ENCODE assay signal across 8 cellular contexts in the genomic region with DNA sequence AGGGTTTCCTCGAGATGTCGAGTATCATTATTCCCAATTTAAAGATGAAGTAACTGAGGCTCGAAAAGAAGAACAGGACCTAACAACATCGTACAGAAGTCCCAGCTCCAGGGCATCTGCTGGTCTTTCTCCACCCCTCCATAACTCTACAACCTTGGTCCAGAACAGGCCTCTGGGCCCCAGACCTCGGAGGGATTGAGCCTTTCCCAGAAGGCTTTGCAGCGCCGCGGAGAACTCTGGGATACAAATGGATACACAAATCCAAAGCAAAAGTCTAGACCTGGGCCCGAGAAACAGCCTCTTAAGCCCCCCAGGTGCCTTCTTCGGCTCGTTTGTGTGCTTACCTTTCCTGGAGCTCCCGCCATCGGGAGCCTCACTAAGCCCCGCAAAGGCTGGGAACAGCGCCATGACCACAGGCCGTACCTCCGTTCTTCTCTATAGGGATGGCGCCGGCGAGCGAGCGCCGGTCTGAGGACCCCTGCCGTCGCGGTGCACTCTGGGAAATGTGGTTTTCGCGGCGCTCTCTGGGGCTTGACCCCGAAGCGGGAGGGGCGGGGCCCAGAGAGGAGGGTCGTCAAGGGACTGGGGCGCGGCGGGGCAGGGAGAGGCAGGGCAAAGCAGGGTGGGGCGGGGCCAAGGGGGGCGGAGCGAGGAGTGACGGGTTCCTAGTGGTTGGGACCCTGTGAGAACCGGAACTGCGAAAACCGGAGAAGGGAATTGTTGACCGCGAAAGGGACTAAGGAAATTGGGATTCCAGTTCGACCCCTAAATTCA. TPM values are rescaled to one million over a fixed set of nuclear protein-coding genes. Genes with fewer than 3 reads are reported as not detected.
DNase-seq lines count a peak whose midpoint lies in the region; ATAC-seq and TF ChIP-seq lines count a peak whose summit lies in the region.

Gene NRDE2 (minus strand): TSS at position 445 of the 774 bp plus-strand sequence. CDS start 37 bp downstream, at position 408.

- no peaks in the 10 kb centered on the region for H3K27me3 ChIP-seq in PC-3 (ENCODE audit: low read length)

- H4K20me1 ChIP-seq in PC-3 (ENCODE audit: low read length) = no peaks in the 10 kb centered on the region

- CTCF ChIA-PET in PC-3 (lab: Charles Lee) = no interaction called here

- DNase-seq in DMS53 (lab: John Stamatoyannopoulos, UW) (peak; percentile 98), PC-3 (peak; percentile 96), activated T-cell treated with anti-CD3 and anti-CD28 coated beads for 4 hours (peak; percentile 96), epithelial cell of prostate (ENCODE audit: low read depth, low spot score) (peak; percentile 46), mucosa of descending colon (peak; percentile 100)
- DNase-seq in Jurkat, Clone E6-1 (ENCODE audit: low read depth, low spot score) = peak; percentile 89
- DNase-seq in stimulated activated CD8-positive, alpha-beta memory T cell treated with anti-CD3 and anti-CD28 coated beads, Interleukin-4, amount 100 ng/mL, for 1 hour (ENCODE audit: low read depth in 2 of 2, low spot score in 1 of 2) = peak; percentile 86 to 89

- peaks cover 49% of the 10 kb centered on the region for H3K79me2 ChIP-seq in PC-3 (ENCODE audit: low read length)

- intact Hi-C loops in PC-3 (cut with micrococcal nuclease) = no loop called here
- intact Hi-C loops in mucosa of descending colon (cut with DNase I, micrococcal nuclease) = no loop called here

- peak within 1 kb of the TSS; percentile 95 for H3K9ac ChIP-seq in PC-3 (ENCODE audit: low read length)

- H3K4me3 ChIP-seq in Jurkat, Clone E6-1 (ENCODE audit: low read length) = peak within 1 kb of the TSS; percentile 86
- peak within 1 kb of the TSS; percentile 82 for H3K4me3 ChIP-seq in PC-3 (ENCODE audit: low read length)
- H3K4me3 ChIP-seq in mucosa of descending colon = peak within 1 kb of the TSS; percentile 35

- peak within 1 kb of the TSS; percentile 98 for H2AFZ ChIP-seq in PC-3 (ENCODE audit: low read length)

- H3K36me3 ChIP-seq in PC-3 (ENCODE audit: low read depth, low read length) (no peaks in the 10 kb centered on the region), mucosa of descending colon (ENCODE audit: low read depth) (no peaks in the 10 kb centered on the region)

- peak within 1 kb of the TSS; percentile 92 for H3K4me2 ChIP-seq in PC-3 (ENCODE audit: low read length)

- BruUV-seq in PC-3 (replicated peaks; lab: Mats Ljungman, UMichigan) = TSS peak; percentile 75

- ATAC-seq in GM21717 (IDR thresholded peaks at IDR 0.05; ENCODE audit: unreplicated experiment) (peak; percentile 95), PC-3 (peak; percentile 95), mucosa of descending colon (peak; percentile 100)

- TF ChIP-seq CTCF in PC-3 (conservative IDR thresholded peaks at IDR 0.05; ENCODE audit: low read depth, low read length) (no peak), mucosa of descending colon (IDR thresholded peaks at IDR 0.05) (no peak)

- POLR2A ChIA-PET in PC-3 (lab: Charles Lee; ENCODE audit: unreplicated experiment) = no interaction called here

- no peaks in the 10 kb centered on the region for H3K9me2 ChIP-seq in PC-3 (replicated peaks; ENCODE audit: low read length)

- no peaks in the 10 kb centered on the region for H3F3A ChIP-seq in PC-3 (ENCODE audit: low read length, unreplicated experiment)

- H3K27ac ChIP-seq in PC-3 (ENCODE audit: low read length) (peak within 1 kb of the TSS; percentile 59), epithelial cell of prostate (peak within 1 kb of the TSS; percentile 63)

- no peaks in the 10 kb centered on the region for H3K9me3 ChIP-seq in PC-3 (ENCODE audit: low read length)
- no peaks in the 10 kb centered on the region for H3K9me3 ChIP-seq in mucosa of descending colon

- H3K4me1 ChIP-seq in PC-3 (ENCODE audit: insufficient read depth, low read length) (peaks cover 15% of the 10 kb centered on the region), mucosa of descending colon (ENCODE audit: low read depth) (peaks cover 12% of the 10 kb centered on the region)

RNA-seq across cellular contexts. Expression of gene NRDE2, which starts in this region (rescaled TPM):
- 20.1 TPM for polyA plus RNA-seq in Jurkat, Clone E6-1 (2012; ENCODE audit: insufficient read depth, insufficient read length)
- 18.3 and 29.5 TPM in 2 replicates for total RNA-seq in PC-3 (2014; rRNA removed)
- total RNA-seq in mucosa of descending colon = 10 to 100 TPM; 23.0 to 31.5 (median 26.1) TPM

Comparison
In these comparisons a context has a peak if more than half of its experiments do, and no peak if none do; other contexts are left out.
1. Peak in every context shown above with its lines: DNase-seq, ATAC-seq, H3K4me3 ChIP-seq and H3K27ac ChIP-seq.
2. DNase-seq: peak in every context shown above with its lines; median percentile 100 in mucosa of descending colon; 98 in DMS53; 96 in PC-3; 96 in activated T-cell treated with anti-CD3 and anti-CD28 coated beads for 4 hours; 89 in Jurkat, Clone E6-1; 88 in stimulated activated CD8-positive, alpha-beta memory T cell treated with anti-CD3 and anti-CD28 coated beads, Interleukin-4, amount 100 ng/mL, for 1 hour; 46 in epithelial cell of prostate.
3. H3K4me3 ChIP-seq: peak in every context shown above with its lines; median percentile 86 in Jurkat, Clone E6-1; 82 in PC-3; 35 in mucosa of descending colon.